Comparison of ENCODE assay signal across 9 cellular contexts in the genomic region with DNA sequence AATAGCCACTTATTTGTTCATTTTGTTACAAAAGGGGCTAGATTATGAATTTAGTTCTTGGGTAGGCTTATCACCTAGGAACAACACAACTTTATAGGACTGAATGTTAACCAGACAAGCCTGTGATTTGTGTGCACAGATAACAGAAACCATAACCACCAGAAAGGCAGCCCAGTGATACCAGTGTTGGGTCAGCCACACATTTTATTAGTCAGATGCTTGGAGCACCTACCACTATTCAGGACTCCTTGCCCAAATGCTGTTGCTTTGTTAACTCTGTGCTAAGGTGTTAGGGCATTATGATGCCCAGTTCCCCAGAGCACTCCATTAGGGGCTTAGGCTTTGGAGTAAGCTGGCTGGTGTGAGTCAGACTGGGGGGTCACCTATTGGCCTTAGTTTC. TPM values are rescaled to one million over a fixed set of nuclear protein-coding genes. Genes with fewer than 3 reads are reported as not detected.
DNase-seq lines count a peak whose midpoint lies in the region; ATAC-seq and TF ChIP-seq lines count a peak whose summit lies in the region.
"Had no signal": no experiment of that assay in that cellular context is flagged by ENCODE, and none has a peak within 500 bp of the region (broad histone marks: within the 10 kb centered on the region; RNA-seq: fewer than 3 reads in every experiment).

No MANE protein-coding gene starts in this region.

- no peaks in the 10 kb centered on the region for H3K27me3 Mint-ChIP-seq in activated B cell treated with CpG ODN at 0.5 μM for 24 hours

- H3K36me3 ChIP-seq in SK-N-SH (replicated peaks in 1 of 2; ENCODE audit: control insufficient read depth in 1 of 2, insufficient read depth in 2 of 2, low read length in 1 of 2) (no peaks in the 10 kb centered on the region), skeletal muscle tissue (ENCODE audit: control insufficient read depth in 3 of 3, insufficient read depth in 3 of 3, low read length in 3 of 3) (no peaks in the 10 kb centered on the region)

- intact Hi-C loops in activated B cell treated with CpG ODN at 0.5 μM for 24 hours (cut with micrococcal nuclease), result no loop called here

- H3K36me3 Mint-ChIP-seq in activated B cell treated with CpG ODN at 0.5 μM for 24 hours (ENCODE audit: low read depth), result peaks cover 13% of the 10 kb centered on the region

- H3K9me3 Mint-ChIP-seq in activated B cell treated with CpG ODN at 0.5 μM for 24 hours, result peaks cover 6% of the 10 kb centered on the region

- H3K9me3 ChIP-seq in SK-N-SH (no peaks in the 10 kb centered on the region), skeletal muscle tissue (ENCODE audit: control insufficient read depth in 3 of 3, low read length in 3 of 3) (no peaks in the 10 kb centered on the region)

- H3K4me3 Mint-ChIP-seq in activated B cell treated with CpG ODN at 0.5 μM for 24 hours, result no peak overlapping the region

- no peaks in the 10 kb centered on the region for H4K20me1 ChIP-seq in SK-N-SH (ENCODE audit: insufficient read depth)

- no peak overlapping the region for H2AFZ ChIP-seq in SK-N-SH (ENCODE audit: low read depth)

- DNase-seq in SK-N-SH, result no peak
- no peak for DNase-seq in activated B cell treated with CpG ODN at 0.5 μM for 24 hours
- no peak for DNase-seq in pons (ENCODE audit: low spot score)
- DNase-seq in Ammon's horn (ENCODE audit: low spot score), result no peak

- H3K4me1 Mint-ChIP-seq in activated B cell treated with CpG ODN at 0.5 μM for 24 hours, result peaks cover 84% of the 10 kb centered on the region

- H3K27ac ChIP-seq in SK-N-SH (ENCODE audit: low read depth in 2 of 2, low read length in 1 of 2) (no peak overlapping the region), skeletal muscle tissue (ENCODE audit: low read depth, low read length) (peak overlapping the region; percentile 54)
- H3K27ac ChIP-seq: epithelial cell of prostate had no signal

- H3K79me2 ChIP-seq in SK-N-SH (ENCODE audit: insufficient read depth), result no peaks in the 10 kb centered on the region

- H3K4me2 ChIP-seq in SK-N-SH, result peak overlapping the region; percentile 6

- H3K4me3 ChIP-seq in SK-N-SH (ENCODE audit: low read depth in 2 of 2, low read length in 1 of 2) (no peak overlapping the region), skeletal muscle tissue (ENCODE audit: low read length in 3 of 3) (peak overlapping the region; percentile 1 to 55 (median 14))

- no peaks in the 10 kb centered on the region for H3F3A ChIP-seq in SK-N-SH (replicated peaks; ENCODE audit: insufficient read depth)

- TF ChIP-seq EP300 in SK-N-SH (IDR thresholded peaks at IDR 0.05; ENCODE audit: borderline replicate concordance in 1 of 2, low read depth in 1 of 2, low read length in 1 of 2), result no peak

- H3K9me2 ChIP-seq in SK-N-SH, result no peaks in the 10 kb centered on the region

- no peak overlapping the region for H3K9ac ChIP-seq in SK-N-SH
- H3K9ac ChIP-seq in skeletal muscle tissue (ENCODE audit: low read depth in 1 of 3, low read length in 3 of 3), result peak overlapping the region in 2 of 3 donors; percentile 51 to 61

- ATAC-seq in SK-N-SH treated with all-trans-retinoic acid at 6 μM for 48 hours (no peak), HG02623 (IDR thresholded peaks at IDR 0.05; ENCODE audit: unreplicated experiment) (peak; percentile 56), activated B cell treated with CpG ODN at 0.5 μM for 24 hours (ENCODE audit: low read depth) (peak; percentile 27), GM19324 (IDR thresholded peaks at IDR 0.05; ENCODE audit: low FRiP score, unreplicated experiment) (no peak)

- no peaks in the 10 kb centered on the region for H3K27me3 ChIP-seq in SK-N-SH (ENCODE audit: insufficient read depth)
- no peaks in the 10 kb centered on the region for H3K27me3 ChIP-seq in skeletal muscle tissue (ENCODE audit: control insufficient read depth in 3 of 3, insufficient read depth in 3 of 3, low read length in 3 of 3)

- CTCF ChIA-PET in SK-N-SH (lab: Yijun Ruan, JAX) (interaction anchor here (1.2 to 1.3 kb wide), 2 partner anchors 10 to 23 kb away, joined by 4 read pairs; no protein-coding TSS in a partner anchor), activated B cell treated with CpG ODN at 0.5 μM for 24 hours (lab: Charles Lee) (no interaction called here)

- POLR2A ChIA-PET in SK-N-SH (lab: Yijun Ruan, JAX), result no interaction called here
- POLR2A ChIA-PET in activated B cell treated with CpG ODN at 0.5 μM for 24 hours (lab: Charles Lee), result interaction anchor here (0.6 to 1.3 kb wide), 3 partner anchors 11 to 1562 kb away, joined by 4 to 7 read pairs (median 5); a partner anchor contains a TSS

- peak overlapping the region; percentile 32 for H3K27ac Mint-ChIP-seq in activated B cell treated with CpG ODN at 0.5 μM for 24 hours

- TF ChIP-seq RAD21 in SK-N-SH (IDR thresholded peaks at IDR 0.05; ENCODE audit: low read length), result no peak

- no peak for TF ChIP-seq CTCF in SK-N-SH (IDR thresholded peaks at IDR 0.05)
- TF ChIP-seq CTCF in activated B cell treated with CpG ODN at 0.5 μM for 24 hours (IDR thresholded peaks at IDR 0.05), result no peak

- peaks cover 6 to 13% of the 10 kb centered on the region in 2 experiments; a peak in 2 of 4 replicates for H3K4me1 ChIP-seq in SK-N-SH (ENCODE audit: control insufficient read depth in 1 of 2, insufficient read depth in 2 of 2, low read depth in 1 of 2, low read length in 1 of 2)
- peaks cover 48 to 64% (median 60%) of the 10 kb centered on the region in 3 donors for H3K4me1 ChIP-seq in skeletal muscle tissue (ENCODE audit: control insufficient read depth in 3 of 3, insufficient read depth in 3 of 3, low read length in 3 of 3)

TF ChIP-seq in SK-N-SH, 30 proteins besides CTCF, POLR2A, EP300 and RAD21:
- TF ChIP-seq TCF12 (IDR thresholded peaks at IDR 0.05) (no peak), GATA2 (CRISPR knock-in tag; IDR thresholded peaks at IDR 0.05) (no peak), RCOR1 (IDR thresholded peaks at IDR 0.05; ENCODE audit: low read length) (no peak), POLR2AphosphoS5 (IDR thresholded peaks at IDR 0.05; ENCODE audit: low read depth, low read length) (no peak), RFX5 (IDR thresholded peaks at IDR 0.05; ENCODE audit: low read length) (no peak), FOXM1 (IDR thresholded peaks at IDR 0.05; ENCODE audit: low read depth) (no peak), TAF1 (IDR thresholded peaks at IDR 0.05; ENCODE audit: borderline replicate concordance, low read depth, low read length) (no peak), SIN3A (IDR thresholded peaks at IDR 0.05; ENCODE audit: borderline replicate concordance, low read depth, low read length) (no peak), TEAD4 (IDR thresholded peaks at IDR 0.05; ENCODE audit: borderline replicate concordance, insufficient read depth) (no peak), FOSL2 (IDR thresholded peaks at IDR 0.05; ENCODE audit: borderline replicate concordance, low read depth) (no peak), NFIC (IDR thresholded peaks at IDR 0.05; ENCODE audit: borderline replicate concordance) (no peak)
- TF ChIP-seq, protein P1, sequence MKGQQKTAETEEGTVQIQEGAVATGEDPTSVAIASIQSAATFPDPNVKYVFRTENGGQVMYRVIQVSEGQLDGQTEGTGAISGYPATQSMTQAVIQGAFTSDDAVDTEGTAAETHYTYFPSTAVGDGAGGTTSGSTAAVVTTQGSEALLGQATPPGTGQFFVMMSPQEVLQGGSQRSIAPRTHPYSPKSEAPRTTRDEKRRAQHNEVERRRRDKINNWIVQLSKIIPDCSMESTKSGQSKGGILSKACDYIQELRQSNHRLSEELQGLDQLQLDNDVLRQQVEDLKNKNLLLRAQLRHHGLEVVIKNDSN (IDR thresholded peaks at IDR 0.05; ENCODE audit: borderline replicate concordance, low read depth), result no peak

TF ChIP-seq in SK-N-SH treated with all-trans-retinoic acid at 6 μM for 48 hours, 23 proteins besides CTCF, POLR2A, EP300 and RAD21 (continues in another document):
- TF ChIP-seq, protein P2, sequence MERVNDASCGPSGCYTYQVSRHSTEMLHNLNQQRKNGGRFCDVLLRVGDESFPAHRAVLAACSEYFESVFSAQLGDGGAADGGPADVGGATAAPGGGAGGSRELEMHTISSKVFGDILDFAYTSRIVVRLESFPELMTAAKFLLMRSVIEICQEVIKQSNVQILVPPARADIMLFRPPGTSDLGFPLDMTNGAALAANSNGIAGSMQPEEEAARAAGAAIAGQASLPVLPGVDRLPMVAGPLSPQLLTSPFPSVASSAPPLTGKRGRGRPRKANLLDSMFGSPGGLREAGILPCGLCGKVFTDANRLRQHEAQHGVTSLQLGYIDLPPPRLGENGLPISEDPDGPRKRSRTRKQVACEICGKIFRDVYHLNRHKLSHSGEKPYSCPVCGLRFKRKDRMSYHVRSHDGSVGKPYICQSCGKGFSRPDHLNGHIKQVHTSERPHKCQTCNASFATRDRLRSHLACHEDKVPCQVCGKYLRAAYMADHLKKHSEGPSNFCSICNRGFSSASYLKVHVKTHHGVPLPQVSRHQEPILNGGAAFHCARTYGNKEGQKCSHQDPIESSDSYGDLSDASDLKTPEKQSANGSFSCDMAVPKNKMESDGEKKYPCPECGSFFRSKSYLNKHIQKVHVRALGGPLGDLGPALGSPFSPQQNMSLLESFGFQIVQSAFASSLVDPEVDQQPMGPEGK (CRISPR knock-in tag; IDR thresholded peaks at IDR 0.05; ENCODE audit: borderline replicate concordance), result no peak
- TF ChIP-seq, protein P3, sequence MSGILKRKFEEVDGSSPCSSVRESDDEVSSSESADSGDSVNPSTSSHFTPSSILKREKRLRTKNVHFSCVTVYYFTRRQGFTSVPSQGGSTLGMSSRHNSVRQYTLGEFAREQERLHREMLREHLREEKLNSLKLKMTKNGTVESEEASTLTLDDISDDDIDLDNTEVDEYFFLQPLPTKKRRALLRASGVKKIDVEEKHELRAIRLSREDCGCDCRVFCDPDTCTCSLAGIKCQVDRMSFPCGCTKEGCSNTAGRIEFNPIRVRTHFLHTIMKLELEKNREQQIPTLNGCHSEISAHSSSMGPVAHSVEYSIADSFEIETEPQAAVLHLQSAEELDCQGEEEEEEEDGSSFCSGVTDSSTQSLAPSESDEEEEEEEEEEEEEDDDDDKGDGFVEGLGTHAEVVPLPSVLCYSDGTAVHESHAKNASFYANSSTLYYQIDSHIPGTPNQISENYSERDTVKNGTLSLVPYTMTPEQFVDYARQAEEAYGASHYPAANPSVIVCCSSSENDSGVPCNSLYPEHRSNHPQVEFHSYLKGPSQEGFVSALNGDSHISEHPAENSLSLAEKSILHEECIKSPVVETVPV (CRISPR knock-in tag; IDR thresholded peaks at IDR 0.05), result no peak
- no peak for TF ChIP-seq ZNF70 (CRISPR knock-in tag; IDR thresholded peaks at IDR 0.05)

RNA-seq across cellular contexts. Expression of a gene that starts 22.5 kb away (rescaled TPM):
- polyA plus RNA-seq in SK-N-SH (2012; rRNA removed), result 0.85 and 1.1 TPM in 2 replicates
- 1.3 TPM in 2 replicates for polyA plus RNA-seq in SK-N-SH (2012; cell fraction: cytosol; rRNA removed)
- polyA plus RNA-seq in SK-N-SH (2012; cell fraction: nucleus; rRNA removed), result 0.83 and 1.0 TPM in 2 replicates
- total RNA-seq in activated B cell treated with CpG ODN at 0.5 μM for 24 hours (33.3 and 40.0 TPM in 2 replicates), skeletal muscle tissue (83.5 TPM)

Comparison
In these comparisons a context has a peak if more than half of its experiments do, and no peak if none do; other contexts are left out.
1. H3K4me3 ChIP-seq: peak in skeletal muscle tissue (3 of 3); none in SK-N-SH (0 of 2).
2. ATAC-seq: peak in HG02623 (single experiment) and activated B cell treated with CpG ODN at 0.5 μM for 24 hours (single experiment); none in SK-N-SH treated with all-trans-retinoic acid at 6 μM for 48 hours (single experiment) and GM19324 (single experiment).